ENCODE assay signal across 1 cellular context in genomic region chr12:113747048-113747447, GRCh38.
TF ChIP-seq lines count a peak whose summit lies in the region.

No MANE protein-coding gene starts in this region.

TF ChIP-seq in K562, 482 proteins besides CTCF, POLR2A, EP300 and RAD21 (continued from another document):
- TF ChIP-seq NKRF (IDR thresholded peaks at IDR 0.05; ENCODE audit: borderline replicate concordance): peak; percentile 49; the same call in 1 of the 2 replicates
- TF ChIP-seq PHTF2 (CRISPR knock-in tag; IDR thresholded peaks at IDR 0.05): no peak
- TF ChIP-seq RCOR1 (IDR thresholded peaks at IDR 0.05; ENCODE audit: borderline replicate concordance in 1 of 2, low read depth in 2 of 2, low read length in 2 of 2): 0 out of 4 replicates have a peak, but pooled peaks of 1 of the 2 experiments have one; percentile 30
- peak; percentile 55 for TF ChIP-seq CXXC5 (CRISPR knock-in tag; IDR thresholded peaks at IDR 0.05)
- no peak for TF ChIP-seq ZNF518B (CRISPR knock-in tag; IDR thresholded peaks at IDR 0.05)
- TF ChIP-seq SIN3B (IDR thresholded peaks at IDR 0.05; ENCODE audit: low read depth): peak; percentile 64
- TF ChIP-seq MAFG (tag; conservative IDR thresholded peaks at IDR 0.05): no peak
- TF ChIP-seq NR2C2 (CRISPR knock-in tag; IDR thresholded peaks at IDR 0.05): no peak
- peak; percentile 17; the same call in 1 of the 2 replicates for TF ChIP-seq NR2C2 (tag; IDR thresholded peaks at IDR 0.05)
- TF ChIP-seq HDAC8 (tag; IDR thresholded peaks at IDR 0.05): peak; percentile 88
- TF ChIP-seq POLR3A (IDR thresholded peaks at IDR 0.05; ENCODE audit: borderline replicate concordance, extremely low read depth, insufficient read depth, insufficient read length): no peak
- no peak for TF ChIP-seq PCBP1 (IDR thresholded peaks at IDR 0.05; ENCODE audit: low read depth, low read length, poor library complexity, severe bottlenecking)
- TF ChIP-seq NFRKB (IDR thresholded peaks at IDR 0.05; ENCODE audit: low read depth): peak; percentile 60; the same call in 1 of the 2 replicates
